14 cellular contexts compared by ENCODE assay signal in the genomic region with DNA sequence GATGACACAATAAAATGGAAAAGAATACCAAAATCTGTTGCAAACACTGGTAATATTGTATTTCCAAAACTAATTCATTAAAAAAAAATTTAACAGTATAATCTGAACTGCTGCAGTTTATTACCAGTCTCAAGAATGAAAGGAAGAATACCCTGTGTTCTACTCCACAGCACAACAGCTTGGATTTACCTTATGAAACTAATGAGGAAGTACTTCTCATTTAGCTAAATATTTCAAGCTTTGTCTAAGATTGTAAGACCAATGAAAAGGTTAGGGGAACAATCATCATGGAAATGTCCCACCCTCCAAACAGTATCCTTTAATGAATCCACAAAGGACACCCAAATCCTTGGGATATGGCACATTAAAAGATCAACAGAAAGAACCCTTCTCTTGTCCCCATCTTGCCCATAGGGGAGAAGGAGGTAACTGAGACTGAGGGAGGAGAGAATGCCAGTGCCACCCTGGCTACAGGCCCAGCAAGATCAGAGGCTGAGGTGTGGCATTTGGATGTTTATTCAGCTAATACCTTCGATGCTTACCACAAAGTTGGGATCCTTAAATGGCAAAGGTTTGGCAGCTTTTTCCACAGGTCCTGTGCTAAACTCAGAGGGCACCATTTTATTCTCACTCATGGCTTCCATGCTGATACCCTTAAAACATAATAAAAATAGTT. TPM values are rescaled to one million over a fixed set of nuclear protein-coding genes. Genes with fewer than 3 reads are reported as not detected.
DNase-seq lines count a peak whose midpoint lies in the region; ATAC-seq and TF ChIP-seq lines count a peak whose summit lies in the region.
"Had no signal": no experiment of that assay in that cellular context is flagged by ENCODE, and none has a peak within 500 bp of the region (broad histone marks: within the 10 kb centered on the region; RNA-seq: fewer than 3 reads in every experiment).

No MANE protein-coding gene starts in this region.

- no peak overlapping the region for H3K4me2 ChIP-seq in neural progenitor cell

- H3K9ac ChIP-seq in neural progenitor cell, result no peak overlapping the region

- intact Hi-C loops in dendritic cell treated with granulocyte-macrophage colony-stimulating factor and Interleukin-4, amounts not matched to agents 40 ng/mL and 50 ng/mL, for 4 days (cut with micrococcal nuclease), result loop anchor here (2.0 to 5.0 kb wide), 2 partner anchors 17 to 443 kb away; a partner anchor contains a TSS

- H3K4me3 ChIP-seq in urinary bladder (ENCODE audit: low read depth, low read length), result no peak overlapping the region
- H3K4me3 ChIP-seq in neural progenitor cell, result no peak overlapping the region
- H3K4me3 ChIP-seq: gastrocnemius medialis had no signal

- no peaks in the 10 kb centered on the region for H3K9me3 ChIP-seq in neural progenitor cell (ENCODE audit: low read depth)
- H3K9me3 ChIP-seq: Caco-2, gastrocnemius medialis had no signal

- no peak for DNase-seq in activated naive CD4-positive, alpha-beta T cell treated with anti-CD3 and anti-CD28 coated beads, Interleukin-2, amount 50 U/mL, for 16 hours
- DNase-seq in mucosa of gallbladder (ENCODE audit: low spot score) (peak; percentile 68), neural progenitor cell (ENCODE audit: low spot score) (no peak), NCI-H2029 (lab: John Stamatoyannopoulos, UW) (no peak), T-cell (no peak)
- DNase-seq: ACHN; activated naive CD4-positive, alpha-beta T cell treated with Interleukin-2 at 50 U/mL for 16 hours; Caco-2; effector CD8-positive, alpha-beta T cell; gastrocnemius medialis; WERI-Rb-1 had no signal

- no peaks in the 10 kb centered on the region for H3K9me3 Mint-ChIP-seq in activated naive CD4-positive, alpha-beta T cell treated with anti-CD3 and anti-CD28 coated beads, Interleukin-2, amount 50 U/mL, for 24 hours
- no peaks in the 10 kb centered on the region for H3K9me3 Mint-ChIP-seq in dendritic cell treated with granulocyte-macrophage colony-stimulating factor and Interleukin-4, amounts not matched to agents 40 ng/mL and 50 ng/mL, for 4 days
- peaks cover under 1% of the 10 kb centered on the region for H3K9me3 Mint-ChIP-seq in neural progenitor cell
- no peaks in the 10 kb centered on the region for H3K9me3 Mint-ChIP-seq in T-cell

- peak overlapping the region; percentile 67 for H3K27ac Mint-ChIP-seq in activated naive CD4-positive, alpha-beta T cell treated with anti-CD3 and anti-CD28 coated beads, Interleukin-2, amount 50 U/mL, for 24 hours
- H3K27ac Mint-ChIP-seq in dendritic cell treated with granulocyte-macrophage colony-stimulating factor and Interleukin-4, amounts not matched to agents 40 ng/mL and 50 ng/mL, for 4 days, result peak overlapping the region; percentile 30
- no peak overlapping the region for H3K27ac Mint-ChIP-seq in neural progenitor cell
- no peak overlapping the region for H3K27ac Mint-ChIP-seq in T-cell

- no peaks in the 10 kb centered on the region for H4K20me1 ChIP-seq in neural progenitor cell (ENCODE audit: low read depth)

- CTCF ChIA-PET in T-cell (lab: Charles Lee), result no interaction called here

- no peaks in the 10 kb centered on the region for H3F3A ChIP-seq in neural progenitor cell (ENCODE audit: low read depth)

- peak overlapping the region; percentile 27 for H3K27ac ChIP-seq in urinary bladder (ENCODE audit: low read depth)
- no peak overlapping the region for H3K27ac ChIP-seq in neural progenitor cell
- H3K27ac ChIP-seq: gastrocnemius medialis, WERI-Rb-1 had no signal

- TF ChIP-seq CTCF in neural progenitor cell (IDR thresholded peaks at IDR 0.05), result no peak

- H3K4me3 Mint-ChIP-seq in activated naive CD4-positive, alpha-beta T cell treated with anti-CD3 and anti-CD28 coated beads, Interleukin-2, amount 50 U/mL, for 24 hours, result no peak overlapping the region
- H3K4me3 Mint-ChIP-seq in dendritic cell treated with granulocyte-macrophage colony-stimulating factor and Interleukin-4, amounts not matched to agents 40 ng/mL and 50 ng/mL, for 4 days, result no peak overlapping the region
- no peak overlapping the region for H3K4me3 Mint-ChIP-seq in neural progenitor cell
- no peak overlapping the region for H3K4me3 Mint-ChIP-seq in T-cell

- H3K27me3 Mint-ChIP-seq in activated naive CD4-positive, alpha-beta T cell treated with anti-CD3 and anti-CD28 coated beads, Interleukin-2, amount 50 U/mL, for 24 hours, result no peaks in the 10 kb centered on the region
- no peaks in the 10 kb centered on the region for H3K27me3 Mint-ChIP-seq in dendritic cell treated with granulocyte-macrophage colony-stimulating factor and Interleukin-4, amounts not matched to agents 40 ng/mL and 50 ng/mL, for 4 days
- H3K27me3 Mint-ChIP-seq in neural progenitor cell (ENCODE audit: insufficient read depth, low read depth), result peaks cover 6% of the 10 kb centered on the region
- no peaks in the 10 kb centered on the region for H3K27me3 Mint-ChIP-seq in T-cell

- H2AFZ ChIP-seq in neural progenitor cell (replicated peaks), result no peak overlapping the region

- peaks cover 9% of the 10 kb centered on the region for H3K79me2 ChIP-seq in neural progenitor cell (ENCODE audit: low read depth)

- 68% methylated on average over 1 of the region's 1 CpG for WGBS in urinary bladder

- H3K36me3 Mint-ChIP-seq in activated naive CD4-positive, alpha-beta T cell treated with anti-CD3 and anti-CD28 coated beads, Interleukin-2, amount 50 U/mL, for 24 hours, result peaks cover 6% of the 10 kb centered on the region
- H3K36me3 Mint-ChIP-seq in dendritic cell treated with granulocyte-macrophage colony-stimulating factor and Interleukin-4, amounts not matched to agents 40 ng/mL and 50 ng/mL, for 4 days (ENCODE audit: low read depth), result peaks cover 5% of the 10 kb centered on the region
- peaks cover 4% of the 10 kb centered on the region for H3K36me3 Mint-ChIP-seq in neural progenitor cell
- H3K36me3 Mint-ChIP-seq in T-cell, result peaks cover 40% of the 10 kb centered on the region

- H3K27me3 ChIP-seq in neural progenitor cell, result no peaks in the 10 kb centered on the region
- H3K27me3 ChIP-seq: gastrocnemius medialis had no signal

- POLR2A ChIA-PET in T-cell (lab: Charles Lee), result no interaction called here

- H3K4me1 Mint-ChIP-seq in activated naive CD4-positive, alpha-beta T cell treated with anti-CD3 and anti-CD28 coated beads, Interleukin-2, amount 50 U/mL, for 24 hours, result peaks cover 35% of the 10 kb centered on the region
- peaks cover 52% of the 10 kb centered on the region for H3K4me1 Mint-ChIP-seq in dendritic cell treated with granulocyte-macrophage colony-stimulating factor and Interleukin-4, amounts not matched to agents 40 ng/mL and 50 ng/mL, for 4 days (ENCODE audit: low read depth)
- H3K4me1 Mint-ChIP-seq in neural progenitor cell, result peaks cover 11% of the 10 kb centered on the region
- H3K4me1 Mint-ChIP-seq in T-cell, result peaks cover 16 to 34% (median 21%) of the 10 kb centered on the region in 3 donors

- ATAC-seq in T-cell (replicated peaks in 1 of 4), result no peak
- ATAC-seq: gastrocnemius medialis had no signal

- H3K4me1 ChIP-seq in urinary bladder (ENCODE audit: insufficient read depth) (no peaks in the 10 kb centered on the region), neural progenitor cell (no peaks in the 10 kb centered on the region)

- H3K36me3 ChIP-seq in urinary bladder (ENCODE audit: insufficient read depth), result peaks cover 2% of the 10 kb centered on the region
- H3K36me3 ChIP-seq in neural progenitor cell, result no peaks in the 10 kb centered on the region
- H3K36me3 ChIP-seq: WERI-Rb-1 had no signal

RNA-seq across cellular contexts. Expression of a gene that starts 17.7 kb away (rescaled TPM):
- total RNA-seq in mucosa of gallbladder (33.5 TPM), urinary bladder (11.5 TPM), neural progenitor cell (ENCODE audit: low replicate concordance) (12.6 and 13.2 TPM in 2 replicates), T-cell (10 to 100 TPM; 19.3 to 29.5 (median 23.1) TPM)
- polyA plus RNA-seq in urinary bladder, result 14.9 TPM

Comparison
In these comparisons a context has a peak if more than half of its experiments do, and no peak if none do; other contexts are left out.
1. H3K27ac Mint-ChIP-seq: peak in activated naive CD4-positive, alpha-beta T cell treated with anti-CD3 and anti-CD28 coated beads, Interleukin-2, amount 50 U/mL, for 24 hours (single experiment) and dendritic cell treated with granulocyte-macrophage colony-stimulating factor and Interleukin-4, amounts not matched to agents 40 ng/mL and 50 ng/mL, for 4 days (single experiment); none in neural progenitor cell (single experiment) and T-cell (0 of 2).